In genomic region chr5:75567710-75568109, GRCh38 we compare ENCODE assay signal across 8 cellular contexts. TPM values are rescaled to one million over a fixed set of nuclear protein-coding genes. Genes with fewer than 3 reads are reported as not detected.
DNase-seq lines count a peak whose midpoint lies in the region; ATAC-seq, FAIRE-seq and TF ChIP-seq lines count a peak whose summit lies in the region.

No MANE protein-coding gene starts in this region.

- peaks cover 9% of the 10 kb centered on the region for H3K36me3 ChIP-seq in CD4-positive, CD25-positive, alpha-beta regulatory T cell (ENCODE audit: control insufficient read depth, insufficient read depth, low read length)

- no peak overlapping the region for H3K4me3 ChIP-seq in CD4-positive, CD25-positive, alpha-beta regulatory T cell (ENCODE audit: low read depth, low read length)
- H3K4me3 ChIP-seq in fibroblast of mammary gland (ENCODE audit: control insufficient read depth, low read depth, low read length) = no peak overlapping the region

- H3K9me3 ChIP-seq in CD4-positive, CD25-positive, alpha-beta regulatory T cell (ENCODE audit: control insufficient read depth in 2 of 2, low read length in 2 of 2) = peaks cover 5 to 7% of the 10 kb centered on the region in 2 experiments

- H3K27ac Mint-ChIP-seq in CD4-positive, CD25-positive, alpha-beta regulatory T cell = peak overlapping the region in 2 of 3 donors; percentile 18 to 24

- H3K27me3 Mint-ChIP-seq in CD4-positive, CD25-positive, alpha-beta regulatory T cell = no peaks in the 10 kb centered on the region

- no peak for TF ChIP-seq CTCF in fibroblast of mammary gland (conservative IDR thresholded peaks at IDR 0.05; ENCODE audit: control insufficient read depth, insufficient read depth, low read depth, low read length)

- peak; percentile 69 for FAIRE-seq in RCC 7860 (lab: Jason Lieb, UNC)

- no peak overlapping the region for H3K27ac ChIP-seq in CD4-positive, CD25-positive, alpha-beta regulatory T cell (ENCODE audit: insufficient read depth, low read length, poor library complexity, severe bottlenecking)

- H3K4me3 Mint-ChIP-seq in CD4-positive, CD25-positive, alpha-beta regulatory T cell = no peak overlapping the region

- peaks cover 23 to 44% (median 30%) of the 10 kb centered on the region in 4 donors for H3K4me1 Mint-ChIP-seq in CD4-positive, CD25-positive, alpha-beta regulatory T cell

- DNase-seq in CD4-positive, CD25-positive, alpha-beta regulatory T cell = no peak
- DNase-seq in RCC 7860 (ENCODE audit: low spot score) (peak; percentile 54), fibroblast of mammary gland (ENCODE audit: low read depth) (peak; percentile 61), NK-92 (lab: John Stamatoyannopoulos, UW; ENCODE audit: unreplicated experiment) (no peak), middle frontal gyrus (ENCODE audit: extremely low spot score, low spot score) (no peak)

- H3K27me3 ChIP-seq in CD4-positive, CD25-positive, alpha-beta regulatory T cell (ENCODE audit: control insufficient read depth, insufficient read depth, low read length) = no peaks in the 10 kb centered on the region

- H3K9me3 Mint-ChIP-seq in CD4-positive, CD25-positive, alpha-beta regulatory T cell = peaks cover 2 to 16% (median 9%) of the 10 kb centered on the region in 7 donors

- peaks cover 34% of the 10 kb centered on the region for H3K36me3 Mint-ChIP-seq in CD4-positive, CD25-positive, alpha-beta regulatory T cell

- peaks cover 13% of the 10 kb centered on the region for H3K4me1 ChIP-seq in CD4-positive, CD25-positive, alpha-beta regulatory T cell (ENCODE audit: control insufficient read depth, insufficient read depth, low read length, poor library complexity, severe bottlenecking)

- no peak for ATAC-seq in CD4-positive, CD25-positive, alpha-beta regulatory T cell (ENCODE audit: low read depth in 2 of 2)
- ATAC-seq in GM21576 (IDR thresholded peaks at IDR 0.05; ENCODE audit: unreplicated experiment) (peak; percentile 40), HG03025 (IDR thresholded peaks at IDR 0.05; ENCODE audit: low FRiP score, unreplicated experiment) (no peak), HG03460 (IDR thresholded peaks at IDR 0.05; ENCODE audit: unreplicated experiment) (no peak)

RNA-seq across cellular contexts. Expression of gene ANKDD1B, which starts 43.5 kb away (rescaled TPM):
- total RNA-seq in CD4-positive, CD25-positive, alpha-beta regulatory T cell = 0.69 TPM
- polyA plus RNA-seq in CD4-positive, CD25-positive, alpha-beta regulatory T cell = 1 to 10 TPM; 2.1 to 3.3 (median 2.5) TPM

RNA-seq across cellular contexts. Expression of gene POLK, which starts 56.0 kb away (rescaled TPM):
- total RNA-seq in CD4-positive, CD25-positive, alpha-beta regulatory T cell = 24.1 TPM
- polyA plus RNA-seq in CD4-positive, CD25-positive, alpha-beta regulatory T cell = 10 to 100 TPM; 19.8 to 33.6 (median 24.1) TPM

RNA-seq across cellular contexts. Expression of gene CERT1, which starts 56.3 kb away (rescaled TPM):
- 49.9 TPM for total RNA-seq in CD4-positive, CD25-positive, alpha-beta regulatory T cell
- 10 to 100 TPM; 19.4 to 25.7 (median 21.8) TPM for polyA plus RNA-seq in CD4-positive, CD25-positive, alpha-beta regulatory T cell

Comparison
In these comparisons a context has a peak if more than half of its experiments do, and no peak if none do; other contexts are left out.
1. DNase-seq: peak in RCC 7860 (single experiment) and fibroblast of mammary gland (single experiment); none in CD4-positive, CD25-positive, alpha-beta regulatory T cell (0 of 3), NK-92 (single experiment) and middle frontal gyrus (single experiment).